In the genomic region with DNA sequence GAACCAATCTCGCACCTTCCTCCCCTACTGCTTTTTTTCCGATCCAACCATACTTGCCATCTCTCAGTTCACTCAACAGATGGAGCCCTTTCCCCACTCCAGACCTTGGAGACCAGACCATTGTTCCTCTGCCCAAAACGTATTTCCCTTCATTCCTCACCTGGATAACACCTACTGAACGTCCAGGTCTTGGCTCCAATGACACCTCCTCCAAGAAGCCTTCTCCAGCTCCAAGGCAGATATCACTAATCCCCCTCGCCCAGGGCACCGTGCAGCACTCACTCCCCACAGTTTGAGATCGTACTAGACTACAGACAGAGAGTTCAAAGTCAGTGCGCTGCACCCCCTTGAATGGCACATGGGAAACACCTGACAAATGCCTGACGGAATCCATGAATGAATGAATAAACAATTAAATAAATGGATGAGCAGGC, we compare ENCODE assay signal across 8 cellular contexts. TPM values are rescaled to one million over a fixed set of nuclear protein-coding genes. Genes with fewer than 3 reads are reported as not detected.
DNase-seq lines count a peak whose midpoint lies in the region; ATAC-seq and TF ChIP-seq lines count a peak whose summit lies in the region.

No MANE protein-coding gene starts in this region.

- no TSS peak for BruUV-seq in mammary epithelial cell (replicated peaks; lab: Mats Ljungman, UMichigan)

- no peaks in the 10 kb centered on the region for H3K79me2 ChIP-seq in mammary epithelial cell (ENCODE audit: insufficient read depth, low read length)

- POLR2A ChIA-PET in BJ (lab: Charles Lee) = no interaction called here

- H3K4me3 ChIP-seq in BJ (ENCODE audit: low read depth, low read length) = no peak overlapping the region
- H3K4me3 ChIP-seq in mammary epithelial cell (replicated peaks in 1 of 3; ENCODE audit: insufficient read depth in 1 of 3, low read depth in 2 of 3, low read length in 3 of 3) = no peak overlapping the region
- H3K4me3 ChIP-seq in lower lobe of right lung = no peak overlapping the region

- no peaks in the 10 kb centered on the region for H4K20me1 ChIP-seq in mammary epithelial cell (ENCODE audit: insufficient read depth, low read length)

- H3K27ac Mint-ChIP-seq in activated naive CD8-positive, alpha-beta T cell treated with anti-CD3 and anti-CD28 coated beads for 36 hours = no peak overlapping the region

- no peak overlapping the region for H3K4me2 ChIP-seq in mammary epithelial cell (ENCODE audit: insufficient read depth, low read depth, low read length)

- in situ Hi-C loops in GM13977 (cut with MboI; ENCODE audit: low pct_unique_long_range_greater_than_20kb, low sequenced_read_pairs, unreplicated experiment) = no loop called here
- in situ Hi-C loops in mammary epithelial cell (cut with MboI; ENCODE audit: low sequenced_read_pairs in 2 of 2) = loop anchor here (5.0 to 10.0 kb wide), 3 partner anchors 217 to 580 kb away; partner anchors contain the start of gene TEX53 (in 1 of the 2)

- H3K4me1 ChIP-seq in mammary epithelial cell (ENCODE audit: insufficient read depth, low read length) (no peaks in the 10 kb centered on the region), lower lobe of right lung (no peaks in the 10 kb centered on the region)

- H3K27me3 ChIP-seq in BJ (ENCODE audit: control insufficient read depth, insufficient read depth, low read length) = peaks cover 3% of the 10 kb centered on the region; the same call in 1 of the 2 replicates
- no peaks in the 10 kb centered on the region for H3K27me3 ChIP-seq in mammary epithelial cell (ENCODE audit: insufficient read depth, low read length)
- no peaks in the 10 kb centered on the region for H3K27me3 ChIP-seq in lower lobe of right lung (ENCODE audit: low read depth)

- 39% methylated on average over 7 of the region's 9 CpGs for WGBS in mammary epithelial cell (ENCODE audit: low coverage, missing lambda C conversion rate)

- no peaks in the 10 kb centered on the region for H3K36me3 Mint-ChIP-seq in activated naive CD8-positive, alpha-beta T cell treated with anti-CD3 and anti-CD28 coated beads for 36 hours

- H2AFZ ChIP-seq in mammary epithelial cell (ENCODE audit: low read depth, low read length) = no peak overlapping the region

- DNase-seq in BJ (ENCODE audit: low read depth) = no peak
- peak; percentile 61 for DNase-seq in GM13977 (ENCODE audit: low spot score)
- DNase-seq in NCI-H510A treated with DMSO at 0.1 percent for 48 hours (lab: John Stamatoyannopoulos, UW) = peak; percentile 49
- DNase-seq in mammary epithelial cell = peak; percentile 41
- no peak for DNase-seq in lower lobe of right lung
- DNase-seq in HK-2 (ENCODE audit: unreplicated experiment) = no peak
- no peak for DNase-seq in activated naive CD8-positive, alpha-beta T cell treated with anti-CD3 and anti-CD28 coated beads for 36 hours

- no peaks in the 10 kb centered on the region for H3K27me3 Mint-ChIP-seq in activated naive CD8-positive, alpha-beta T cell treated with anti-CD3 and anti-CD28 coated beads for 36 hours

- dilution Hi-C loops in mammary epithelial cell (cut with HindIII; ENCODE audit: low sequenced_read_pairs) = loop anchor here (5.0 kb wide), 2 partner anchors 37 to 92 kb away; no protein-coding TSS in a partner anchor

- intact Hi-C loops in mammary epithelial cell (cut with micrococcal nuclease) (loop anchor here (1.0 to 5.0 kb wide), 6 partner anchors 30 to 579 kb away; no protein-coding TSS in a partner anchor), lower lobe of right lung (cut with DNase I) (no loop called here)

- H3K9me3 Mint-ChIP-seq in activated naive CD8-positive, alpha-beta T cell treated with anti-CD3 and anti-CD28 coated beads for 36 hours = no peaks in the 10 kb centered on the region

- H3K4me1 Mint-ChIP-seq in activated naive CD8-positive, alpha-beta T cell treated with anti-CD3 and anti-CD28 coated beads for 36 hours = peaks cover 3% of the 10 kb centered on the region

- CTCF ChIA-PET in BJ (lab: Yijun Ruan, JAX) = interaction anchor here (0.9 to 7.8 kb wide), 18 partner anchors 9 to 227 kb away, joined by 3 to 89 read pairs (median 5); partner anchors contain the start of gene TEX53
- CTCF ChIA-PET in mammary epithelial cell (lab: Charles Lee; ENCODE audit: low non-redundant PET) = interaction anchor here (0.5 kb wide), 1 partner anchor 218 kb away, joined by 4 read pairs; no protein-coding TSS in a partner anchor

- no peak overlapping the region for H3K9ac ChIP-seq in mammary epithelial cell (ENCODE audit: insufficient read depth, low read length)

- no peaks in the 10 kb centered on the region for H3K36me3 ChIP-seq in BJ (ENCODE audit: control insufficient read depth, insufficient read depth, low read length)
- H3K36me3 ChIP-seq in mammary epithelial cell (ENCODE audit: insufficient read depth, low read length) = no peaks in the 10 kb centered on the region
- no peaks in the 10 kb centered on the region for H3K36me3 ChIP-seq in lower lobe of right lung

- peak in 1 of 2 donors; percentile 16 for ATAC-seq in lower lobe of right lung
- no peak for ATAC-seq in GM18519 (IDR thresholded peaks at IDR 0.05; ENCODE audit: low FRiP score, unreplicated experiment)

- peak; percentile 67 for TF ChIP-seq CTCF in BJ (IDR thresholded peaks at IDR 0.05; ENCODE audit: insufficient read depth, low read depth, low read length)
- TF ChIP-seq CTCF in GM13977 (IDR thresholded peaks at IDR 0.05; ENCODE audit: extremely low read depth, insufficient read depth, missing control alignments) = peak; percentile 70
- TF ChIP-seq CTCF in mammary epithelial cell (conservative IDR thresholded peaks at IDR 0.05 in 1 of 2, IDR thresholded peaks at IDR 0.05 in 1 of 2; ENCODE audit: extremely low read depth in 1 of 2, insufficient read depth in 1 of 2, low read depth in 1 of 2, low read length in 2 of 2) = peak; percentile 80 to 84
- peak; percentile 26 for TF ChIP-seq CTCF in lower lobe of right lung (IDR thresholded peaks at IDR 0.05)

- H3K9me3 ChIP-seq in mammary epithelial cell (replicated peaks; ENCODE audit: insufficient read depth, low read length) (no peaks in the 10 kb centered on the region), lower lobe of right lung (no peaks in the 10 kb centered on the region)

- no peak overlapping the region for H3K4me3 Mint-ChIP-seq in activated naive CD8-positive, alpha-beta T cell treated with anti-CD3 and anti-CD28 coated beads for 36 hours

- H3K27ac ChIP-seq in mammary epithelial cell (ENCODE audit: insufficient read depth, low read depth, low read length) (no peak overlapping the region), lower lobe of right lung (no peak overlapping the region)

RNA-seq across cellular contexts. Expression of gene AKNA, which starts 47.1 kb away (rescaled TPM):
- 6.3 and 11.8 TPM in 2 replicates for polyA plus RNA-seq in BJ (2011; rRNA removed)
- 13.4 and 13.6 TPM in 2 replicates for polyA minus RNA-seq in BJ (2011; rRNA and poly(A)+ RNA removed)
- 1 to 10 TPM; 4.5 to 8.1 TPM for total RNA-seq in mammary epithelial cell
- polyA plus RNA-seq in mammary epithelial cell = 2.8 TPM
- 6.4 TPM for polyA minus RNA-seq in mammary epithelial cell
- total RNA-seq in lower lobe of right lung = 66.9 TPM
- total RNA-seq in activated naive CD8-positive, alpha-beta T cell treated with anti-CD3 and anti-CD28 coated beads for 36 hours = 100 to 1,000 TPM; 129 to 130 TPM

Comparison
In these comparisons a context has a peak if more than half of its experiments do, and no peak if none do; other contexts are left out.
1. DNase-seq: peak in GM13977 (single experiment), NCI-H510A treated with DMSO at 0.1 percent for 48 hours (single experiment) and mammary epithelial cell (single experiment); none in BJ (single experiment), lower lobe of right lung (single experiment), HK-2 (single experiment) and activated naive CD8-positive, alpha-beta T cell treated with anti-CD3 and anti-CD28 coated beads for 36 hours (single experiment).
2. CTCF ChIP-seq: peak in every context shown above with its lines; median percentile 82 in mammary epithelial cell; 70 in GM13977; 67 in BJ; 26 in lower lobe of right lung.